Comparison of ENCODE assay signal across 11 cellular contexts in the genomic region with DNA sequence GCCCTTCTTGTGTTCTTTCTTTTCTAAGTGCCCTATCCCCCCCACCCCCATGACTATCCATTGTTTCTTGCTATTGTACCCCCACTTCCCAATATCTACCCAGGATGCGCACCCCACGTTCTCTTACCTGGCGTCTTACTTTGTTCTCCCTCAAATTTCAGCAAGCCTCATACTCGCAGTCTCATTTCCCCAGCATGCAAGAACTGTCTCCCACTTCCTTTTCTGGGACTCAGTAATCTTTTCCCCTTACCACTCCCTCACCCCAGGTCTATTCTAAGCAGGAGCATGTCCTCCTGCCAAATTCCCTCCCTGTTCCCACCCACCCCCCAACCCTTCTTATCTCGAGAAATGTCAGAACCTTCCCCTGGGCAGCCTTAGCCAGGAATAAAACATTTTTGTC. TPM values are rescaled to one million over a fixed set of nuclear protein-coding genes. Genes with fewer than 3 reads are reported as not detected.
DNase-seq lines count a peak whose midpoint lies in the region; ATAC-seq, FAIRE-seq and TF ChIP-seq lines count a peak whose summit lies in the region.
"Had no signal": no experiment of that assay in that cellular context is flagged by ENCODE, and none has a peak within 500 bp of the region (broad histone marks: within the 10 kb centered on the region; RNA-seq: fewer than 3 reads in every experiment).

No MANE protein-coding gene starts in this region.

- H3K9me3 ChIP-seq in mammary epithelial cell (replicated peaks; ENCODE audit: insufficient read depth, low read length) (no peaks in the 10 kb centered on the region), OCI-LY3 (ENCODE audit: insufficient read depth, low read length) (no peaks in the 10 kb centered on the region), ovary (no peaks in the 10 kb centered on the region)

- CTCF ChIA-PET in MCF 10A (lab: Yijun Ruan, JAX) = interaction anchor here (0.8 to 1.9 kb wide), 2 partner anchors 53 to 361 kb away, joined by 3 to 28 read pairs; no protein-coding TSS in a partner anchor
- CTCF ChIA-PET in mammary epithelial cell (lab: Charles Lee; ENCODE audit: low non-redundant PET) = no interaction called here

- TF ChIP-seq CTCF in MCF 10A (IDR thresholded peaks at IDR 0.05; ENCODE audit: unreplicated experiment) (no peak), mammary epithelial cell (conservative IDR thresholded peaks at IDR 0.05 in 1 of 2, IDR thresholded peaks at IDR 0.05 in 1 of 2; ENCODE audit: extremely low read depth in 1 of 2, insufficient read depth in 1 of 2, low read depth in 1 of 2, low read length in 2 of 2) (no peak), OCI-LY3 (IDR thresholded peaks at IDR 0.05; ENCODE audit: low read depth, low read length) (no peak), ovary (IDR thresholded peaks at IDR 0.05) (no peak)

- DNase-seq in MCF 10A (ENCODE audit: unreplicated experiment) = no peak
- no peak for DNase-seq in mammary epithelial cell
- no peak for DNase-seq in central memory CD8-positive, alpha-beta T cell (ENCODE audit: low spot score in 2 of 2)
- DNase-seq in stimulated activated naive B cell treated with anti-CD40 and anti-IgM and Interleukin-4, amounts not matched to agents 10 μg/mL and 1 μg/mL and 100 μg/mL, for 72 hours = no peak
- DNase-seq in ovary = no peak
- DNase-seq in RCC 7860 (ENCODE audit: low spot score) = no peak
- no peak for DNase-seq in NCI-H1694 treated with DMSO at 0.1 percent for 48 hours (lab: John Stamatoyannopoulos, UW)
- DNase-seq: activated effector memory CD4-positive, alpha-beta T cell treated with Interleukin-2 at 50 U/mL for 16 hours; NCI-H1694 had no signal

- no peaks in the 10 kb centered on the region for H3K27me3 Mint-ChIP-seq in MCF 10A (ENCODE audit: insufficient read depth, unreplicated experiment)
- no peaks in the 10 kb centered on the region for H3K27me3 Mint-ChIP-seq in central memory CD8-positive, alpha-beta T cell
- no peaks in the 10 kb centered on the region for H3K27me3 Mint-ChIP-seq in stimulated activated naive B cell treated with anti-CD40 and anti-IgM and Interleukin-4, amounts not matched to agents 10 μg/mL and 1 μg/mL and 100 μg/mL, for 72 hours

- H3K36me3 ChIP-seq in mammary epithelial cell (ENCODE audit: insufficient read depth, low read length) (no peaks in the 10 kb centered on the region), OCI-LY3 (replicated peaks; ENCODE audit: low read depth, low read length) (peaks cover 3% of the 10 kb centered on the region), ovary (no peaks in the 10 kb centered on the region)

- no peaks in the 10 kb centered on the region for H3K9me3 Mint-ChIP-seq in MCF 10A (ENCODE audit: unreplicated experiment)
- H3K9me3 Mint-ChIP-seq in central memory CD8-positive, alpha-beta T cell = no peaks in the 10 kb centered on the region
- H3K9me3 Mint-ChIP-seq in stimulated activated naive B cell treated with anti-CD40 and anti-IgM and Interleukin-4, amounts not matched to agents 10 μg/mL and 1 μg/mL and 100 μg/mL, for 72 hours = no peaks in the 10 kb centered on the region

- peak overlapping the region; percentile 93 for H3K4me3 Mint-ChIP-seq in MCF 10A (ENCODE audit: unreplicated experiment)
- peak overlapping the region; percentile 61 for H3K4me3 Mint-ChIP-seq in central memory CD8-positive, alpha-beta T cell
- peak overlapping the region; percentile 36 to 71 for H3K4me3 Mint-ChIP-seq in stimulated activated naive B cell treated with anti-CD40 and anti-IgM and Interleukin-4, amounts not matched to agents 10 μg/mL and 1 μg/mL and 100 μg/mL, for 72 hours

- H3K4me3 ChIP-seq in mammary epithelial cell (replicated peaks in 1 of 3; ENCODE audit: insufficient read depth in 1 of 3, low read depth in 2 of 3, low read length in 3 of 3) = no peak overlapping the region
- H3K4me3 ChIP-seq in OCI-LY3 (ENCODE audit: low read length) = 0 out of 2 replicates have a peak overlapping the region, but pooled peaks have one; percentile 99
- H3K4me3 ChIP-seq in ovary = no peak overlapping the region

- no peak overlapping the region for H2AFZ ChIP-seq in mammary epithelial cell (ENCODE audit: low read depth, low read length)
- H2AFZ ChIP-seq in OCI-LY3 (ENCODE audit: low read depth, low read length) = no peak overlapping the region

- dilution Hi-C loops in mammary epithelial cell (cut with HindIII; ENCODE audit: low sequenced_read_pairs) = no loop called here

- H3K27ac ChIP-seq in mammary epithelial cell (ENCODE audit: insufficient read depth, low read depth, low read length) (no peak overlapping the region), OCI-LY3 (ENCODE audit: low read length) (peak overlapping the region; percentile 35), ovary (no peak overlapping the region)

- H4K20me1 ChIP-seq in mammary epithelial cell (ENCODE audit: insufficient read depth, low read length) = no peaks in the 10 kb centered on the region
- peaks cover 3% of the 10 kb centered on the region; the same call in 1 of the 2 replicates for H4K20me1 ChIP-seq in OCI-LY3 (ENCODE audit: insufficient read depth, low read length)

- H3K36me3 Mint-ChIP-seq in MCF 10A (ENCODE audit: insufficient read depth, unreplicated experiment) = peaks cover 35% of the 10 kb centered on the region
- H3K36me3 Mint-ChIP-seq in central memory CD8-positive, alpha-beta T cell (ENCODE audit: insufficient read depth) = peaks cover 27% of the 10 kb centered on the region
- H3K36me3 Mint-ChIP-seq in stimulated activated naive B cell treated with anti-CD40 and anti-IgM and Interleukin-4, amounts not matched to agents 10 μg/mL and 1 μg/mL and 100 μg/mL, for 72 hours = peaks cover 6 to 14% of the 10 kb centered on the region in 2 donors

- 68% methylated on average over 5 of the region's 5 CpGs for WGBS in mammary epithelial cell (ENCODE audit: low coverage, missing lambda C conversion rate)
- 54 to 61% (median 55%) methylated on average over 5 of the region's 5 CpGs for WGBS in ovary, 3 donors

- intact Hi-C loops in MCF 10A (cut with micrococcal nuclease) = no loop called here
- intact Hi-C loops in mammary epithelial cell (cut with micrococcal nuclease) = loop anchor here (2.0 to 5.0 kb wide), 2 partner anchors 64 to 217 kb away; partner anchors contain the start of gene LY6G5C
- intact Hi-C loops in ovary (cut with DNase I) = no loop called here

- peaks cover 31% of the 10 kb centered on the region for H3K4me1 Mint-ChIP-seq in MCF 10A (ENCODE audit: insufficient read depth, unreplicated experiment)
- H3K4me1 Mint-ChIP-seq in central memory CD8-positive, alpha-beta T cell = peaks cover 46% of the 10 kb centered on the region
- peaks cover 26 to 47% of the 10 kb centered on the region in 2 donors for H3K4me1 Mint-ChIP-seq in stimulated activated naive B cell treated with anti-CD40 and anti-IgM and Interleukin-4, amounts not matched to agents 10 μg/mL and 1 μg/mL and 100 μg/mL, for 72 hours

- BruUV-seq in MCF 10A (replicated peaks; lab: Mats Ljungman, UMichigan) (no TSS peak), mammary epithelial cell (replicated peaks; lab: Mats Ljungman, UMichigan) (no TSS peak)

- ATAC-seq in central memory CD8-positive, alpha-beta T cell (replicated peaks; ENCODE audit: extremely low read depth, poor library complexity, severe bottlenecking) = no peak
- no peak for ATAC-seq in stimulated activated naive B cell treated with anti-CD40 and anti-IgM and Interleukin-4, amounts not matched to agents 10 μg/mL and 1 μg/mL and 100 μg/mL, for 72 hours (replicated peaks)

- H3K4me2 ChIP-seq in mammary epithelial cell (ENCODE audit: insufficient read depth, low read depth, low read length) (no peak overlapping the region), OCI-LY3 (ENCODE audit: low read length) (peak overlapping the region; percentile 95; the same call in 1 of the 2 replicates)

- TF ChIP-seq EP300 in ovary (IDR thresholded peaks at IDR 0.05) = no peak

- FAIRE-seq in RCC 7860 (lab: Jason Lieb, UNC) = no peak
- FAIRE-seq: islet of Langerhans had no signal

- H3K79me2 ChIP-seq in mammary epithelial cell (ENCODE audit: insufficient read depth, low read length) (peaks cover 11% of the 10 kb centered on the region), OCI-LY3 (ENCODE audit: low read length) (peaks cover 23% of the 10 kb centered on the region)

- in situ Hi-C loops in mammary epithelial cell (cut with MboI; ENCODE audit: low sequenced_read_pairs in 2 of 2) = no loop called here

- no peak overlapping the region for H3K27ac Mint-ChIP-seq in MCF 10A (ENCODE audit: low read depth, unreplicated experiment)
- H3K27ac Mint-ChIP-seq in central memory CD8-positive, alpha-beta T cell (ENCODE audit: low read depth) = no peak overlapping the region
- peak overlapping the region; percentile 72 for H3K27ac Mint-ChIP-seq in stimulated activated naive B cell treated with anti-CD40 and anti-IgM and Interleukin-4, amounts not matched to agents 10 μg/mL and 1 μg/mL and 100 μg/mL, for 72 hours

- POLR2A ChIA-PET in MCF 10A (lab: Yijun Ruan, JAX) = interaction anchor here (0.9 to 3.1 kb wide), 6 partner anchors 46 to 1372 kb away, joined by 3 to 41 read pairs (median 18); partner anchors contain the start of genes BAG6, CFB, LSM2 and NELFE

- no peak overlapping the region for H3K9ac ChIP-seq in mammary epithelial cell (ENCODE audit: insufficient read depth, low read length)
- 0 out of 2 replicates have a peak overlapping the region, but pooled peaks have one; percentile 90 for H3K9ac ChIP-seq in OCI-LY3 (ENCODE audit: low read length)

- no peaks in the 10 kb centered on the region for H3K27me3 ChIP-seq in mammary epithelial cell (ENCODE audit: insufficient read depth, low read length)
- H3K27me3 ChIP-seq in OCI-LY3 (ENCODE audit: low read depth, low read length) = no peaks in the 10 kb centered on the region
- no peaks in the 10 kb centered on the region for H3K27me3 ChIP-seq in ovary

- TF ChIP-seq POLR2A in ovary (IDR thresholded peaks at IDR 0.05) = no peak

- peaks cover 14% of the 10 kb centered on the region for H3K4me1 ChIP-seq in mammary epithelial cell (ENCODE audit: insufficient read depth, low read length)
- peaks cover 30% of the 10 kb centered on the region for H3K4me1 ChIP-seq in OCI-LY3 (ENCODE audit: low read length)
- H3K4me1 ChIP-seq in ovary (ENCODE audit: insufficient read depth) = peaks cover 8% of the 10 kb centered on the region

RNA-seq across cellular contexts. Expression of gene EHMT2, which starts 1.7 kb away (rescaled TPM):
- total RNA-seq in MCF 10A (2022) = 20.2 and 21.8 TPM in 2 replicates
- total RNA-seq in mammary epithelial cell = 10 to 100 TPM; 26.2 to 28.7 TPM
- polyA plus RNA-seq in mammary epithelial cell = 33.6 TPM
- 95.7 TPM for polyA minus RNA-seq in mammary epithelial cell
- total RNA-seq in ovary = 10 to 100 TPM; 23.1 to 71.7 (median 57.7) TPM
- 10 to 100 TPM; 19.7 to 48.4 TPM for polyA plus RNA-seq in ovary

RNA-seq across cellular contexts. Expression of gene ZBTB12, which starts 2.7 kb away (rescaled TPM):
- 3.6 and 4.0 TPM in 2 replicates for total RNA-seq in MCF 10A (2022)
- total RNA-seq in mammary epithelial cell = 1 to 10 TPM in 1 of 2 donors, under 1 TPM in 1; 0.33 to 2.7 TPM
- 0.95 TPM for polyA plus RNA-seq in mammary epithelial cell
- polyA minus RNA-seq in mammary epithelial cell = 0.93 TPM
- 10 to 100 TPM in 5 of 7 donors, 1 to 10 TPM in 2; 1.9 to 24.8 (median 10.8) TPM for total RNA-seq in ovary
- 10 to 100 TPM in 1 of 2 donors, 1 to 10 TPM in 1; 2.4 to 10.3 TPM for polyA plus RNA-seq in ovary

RNA-seq across cellular contexts. Expression of gene SLC44A4, which starts 20.4 kb away (rescaled TPM):
- total RNA-seq in MCF 10A (2022) (not detected in 2 replicates), mammary epithelial cell (not detected), ovary (10 to 100 TPM in 1 of 7 donors, 1 to 10 TPM in 6; 1.4 to 54.8 (median 6.4) TPM)
- polyA plus RNA-seq in mammary epithelial cell (not detected), ovary (1 to 10 TPM; 1.8 to 2.5 TPM)
- not detected for polyA minus RNA-seq in mammary epithelial cell

RNA-seq across cellular contexts. Expression of gene C2, which starts 28.3 kb away (rescaled TPM):
- total RNA-seq in MCF 10A (2022) (not detected in 2 replicates), mammary epithelial cell (under 1 TPM; 0.45 to 0.50 TPM), ovary (10 to 100 TPM in 4 of 7 donors, 1 to 10 TPM in 3; 1.4 to 23.0 (median 11.4) TPM)
- polyA plus RNA-seq in mammary epithelial cell (not detected), ovary (10 to 100 TPM in 1 of 2 donors, 1 to 10 TPM in 1; 8.6 to 32.6 TPM)
- polyA minus RNA-seq in mammary epithelial cell = not detected

RNA-seq across cellular contexts. Expression of gene NEU1, which starts 36.6 kb away (rescaled TPM):
- 19.7 and 43.8 TPM in 2 replicates for total RNA-seq in MCF 10A (2022)
- 10 to 100 TPM; 27.8 to 42.5 TPM for total RNA-seq in mammary epithelial cell
- polyA plus RNA-seq in mammary epithelial cell = 44.5 TPM
- polyA minus RNA-seq in mammary epithelial cell = 27.1 TPM
- 10 to 100 TPM; 23.7 to 35.7 (median 28.2) TPM for total RNA-seq in ovary
- polyA plus RNA-seq in ovary = 10 to 100 TPM; 26.3 to 61.1 TPM
